Comparison of ENCODE assay signal across 7 cellular contexts in the genomic region with DNA sequence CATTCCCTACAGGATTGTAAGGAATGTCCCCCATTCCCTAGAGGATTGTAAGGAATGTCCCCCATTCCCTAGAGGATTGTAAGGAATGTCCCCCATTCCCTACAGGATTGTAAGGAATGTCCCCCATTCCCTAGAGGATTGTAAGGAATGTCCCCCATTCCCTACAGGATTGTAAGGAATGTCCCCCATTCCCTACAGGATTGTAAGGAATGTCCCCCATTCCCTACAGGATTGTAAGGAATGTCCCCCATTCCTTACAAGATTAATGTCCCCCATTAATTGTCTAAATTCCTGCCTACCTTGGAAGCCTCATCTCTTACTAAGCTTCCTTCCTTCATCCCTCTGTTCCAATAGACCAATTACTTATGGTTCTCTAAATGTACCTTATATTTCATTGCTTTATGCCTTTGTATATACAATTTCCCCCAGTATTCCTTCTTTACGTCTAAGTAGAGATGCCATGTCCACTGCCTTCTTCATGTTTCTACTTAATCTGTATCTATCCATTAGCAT. TPM values are rescaled to one million over a fixed set of nuclear protein-coding genes. Genes with fewer than 3 reads are reported as not detected.
DNase-seq lines count a peak whose midpoint lies in the region; FAIRE-seq and TF ChIP-seq lines count a peak whose summit lies in the region.
"Not testable (repeated sequence)": the region's sequence is repeated elsewhere in the genome, so short reads cannot be mapped to it uniquely, and the experiment has no call there.

No MANE protein-coding gene starts in this region.

- peak overlapping the region; percentile 91 for H3K27ac ChIP-seq in PC-9
- not testable (repeated sequence) for H3K27ac ChIP-seq in astrocyte (ENCODE audit: low read depth, low read length)
- peak overlapping the region; percentile 70 for H3K27ac ChIP-seq in left ventricle myocardium inferior (replicated peaks)
- H3K27ac ChIP-seq in sigmoid colon: peak overlapping the region; percentile 58 to 81 (median 74)

- H3F3A ChIP-seq in PC-9 (ENCODE audit: insufficient read depth, low read depth): peaks cover 29% of the 10 kb centered on the region

- not testable (repeated sequence) for TF ChIP-seq EP300 in sigmoid colon (IDR thresholded peaks at IDR 0.05)

- H3K9ac ChIP-seq in astrocyte (ENCODE audit: low read length): not testable (repeated sequence)

- 0 out of 2 replicates have a peak, but pooled peaks cover 10% of the 10 kb centered on the region for H3K79me2 ChIP-seq in PC-9 (ENCODE audit: low read depth)
- not testable (repeated sequence) for H3K79me2 ChIP-seq in astrocyte (ENCODE audit: insufficient read depth, low read length)

- H3K4me3 Mint-ChIP-seq in Calu3 (ENCODE audit: low read depth, unreplicated experiment); HFFc6; nephron: not testable (repeated sequence)
- H3K4me3 Mint-ChIP-seq in astrocyte (ENCODE audit: unreplicated experiment): peak overlapping the region; percentile 13

- POLR2A ChIA-PET in PC-9 (lab: Charles Lee; ENCODE audit: unreplicated experiment): interaction anchor here (0.7 kb wide), 1 partner anchor 32 kb away, joined by 7 read pairs; no protein-coding TSS in a partner anchor

- not testable (repeated sequence) for H3K27me3 ChIP-seq in PC-9 (ENCODE audit: insufficient read depth, low read depth); astrocyte (ENCODE audit: insufficient read depth, low read length); left ventricle myocardium inferior (ENCODE audit: low read depth); sigmoid colon

- not testable (repeated sequence) for H3K4me3 ChIP-seq in PC-9; astrocyte (ENCODE audit: insufficient read depth, low read depth, low read length); left ventricle myocardium inferior; sigmoid colon

- not testable (repeated sequence) for H3K27me3 Mint-ChIP-seq in Calu3 (ENCODE audit: unreplicated experiment); HFFc6 (ENCODE audit: insufficient read depth); astrocyte (ENCODE audit: low read depth, unreplicated experiment); nephron (ENCODE audit: low read depth)

- WGBS in sigmoid colon, 2 donors: 92 to 97% methylated on average over 1 of the region's 1 CpG

- not testable (repeated sequence) for H3K4me2 ChIP-seq in PC-9
- peak overlapping the region; percentile 12 for H3K4me2 ChIP-seq in astrocyte (ENCODE audit: low read length)

- TF ChIP-seq POLR2A in sigmoid colon (IDR thresholded peaks at IDR 0.05): not testable (repeated sequence)

- not testable (repeated sequence) for H3K9me3 Mint-ChIP-seq in Calu3 (ENCODE audit: low read depth, unreplicated experiment); HFFc6; astrocyte (ENCODE audit: unreplicated experiment); nephron

- peaks cover 45% of the 10 kb centered on the region for H3K4me1 ChIP-seq in PC-9 (replicated peaks; ENCODE audit: insufficient read depth)
- peaks cover 40% of the 10 kb centered on the region for H3K4me1 ChIP-seq in astrocyte (ENCODE audit: insufficient read depth, low read length)
- H3K4me1 ChIP-seq in left ventricle myocardium inferior: peaks cover 29% of the 10 kb centered on the region
- peaks cover 0 to 37% (median 32%) of the 10 kb centered on the region in 4 donors for H3K4me1 ChIP-seq in sigmoid colon

- H3K36me3 Mint-ChIP-seq in Calu3 (ENCODE audit: insufficient read depth, unreplicated experiment): not testable (repeated sequence)
- H3K36me3 Mint-ChIP-seq in HFFc6 (ENCODE audit: low read depth) (peaks cover 35% of the 10 kb centered on the region), astrocyte (ENCODE audit: low read depth, unreplicated experiment) (peaks cover 14% of the 10 kb centered on the region), nephron (ENCODE audit: low read depth) (peaks cover 26% of the 10 kb centered on the region)

- not testable (repeated sequence) for BruUV-seq in Calu3 (replicated peaks; lab: Mats Ljungman, UMichigan); PC-9 (replicated peaks; lab: Mats Ljungman, UMichigan)

- FAIRE-seq in astrocyte (lab: Jason Lieb, UNC): not testable (repeated sequence)

- CTCF ChIA-PET in Calu3 (lab: Charles Lee) (interaction anchor here (0.8 kb wide), 1 partner anchor 372 kb away, joined by 3 read pairs; no protein-coding TSS in a partner anchor), PC-9 (lab: Charles Lee) (interaction anchor here (0.6 kb wide), 1 partner anchor 10 kb away, joined by 3 read pairs; no protein-coding TSS in a partner anchor)

- not testable (repeated sequence) for TF ChIP-seq CTCF in Calu3 (IDR thresholded peaks at IDR 0.05; ENCODE audit: unreplicated experiment); HFFc6 (IDR thresholded peaks at IDR 0.05); PC-9 (conservative IDR thresholded peaks at IDR 0.05); astrocyte (IDR thresholded peaks at IDR 0.05; ENCODE audit: insufficient read depth, low read depth, low read length); left ventricle myocardium inferior (IDR thresholded peaks at IDR 0.05; ENCODE audit: borderline replicate concordance); nephron (IDR thresholded peaks at IDR 0.05; ENCODE audit: unreplicated experiment in 3 of 3); sigmoid colon (IDR thresholded peaks at IDR 0.05)

- intact Hi-C loops in Calu3 (cut with micrococcal nuclease; ENCODE audit: unreplicated experiment) (loop anchor here (2.0 to 5.0 kb wide), 2 partner anchors 31 to 73 kb away; a partner anchor contains a TSS), sigmoid colon (cut with DNase I) (loop anchor here (2.0 kb wide), 1 partner anchor 31 kb away; a partner anchor contains a TSS)
- intact Hi-C loops in PC-9 (cut with micrococcal nuclease; ENCODE audit: unreplicated experiment); left ventricle myocardium inferior (cut with micrococcal nuclease): not testable (repeated sequence)

- peaks cover 17% of the 10 kb centered on the region for H3K36me3 ChIP-seq in PC-9 (ENCODE audit: low read depth)
- not testable (repeated sequence) for H3K36me3 ChIP-seq in astrocyte (ENCODE audit: insufficient read depth, low read length)
- peaks cover 20% of the 10 kb centered on the region for H3K36me3 ChIP-seq in left ventricle myocardium inferior
- peaks cover 0 to 12% (median 0%) of the 10 kb centered on the region in 4 donors for H3K36me3 ChIP-seq in sigmoid colon

- peak overlapping the region; percentile 28 for H3K27ac Mint-ChIP-seq in Calu3 (ENCODE audit: unreplicated experiment)
- peak overlapping the region; percentile 86; the same call in 1 of the 2 replicates for H3K27ac Mint-ChIP-seq in HFFc6
- H3K27ac Mint-ChIP-seq in astrocyte (ENCODE audit: unreplicated experiment): peak overlapping the region; percentile 98
- H3K27ac Mint-ChIP-seq in nephron: peak overlapping the region in 2 of 3 experiments; percentile 37 to 53

- not testable (repeated sequence) for H2AFZ ChIP-seq in PC-9; astrocyte (ENCODE audit: low read depth, low read length)

- H3K9me3 ChIP-seq in PC-9 (ENCODE audit: insufficient read depth, low read depth); astrocyte (ENCODE audit: insufficient read depth, low read depth, low read length); left ventricle myocardium inferior (replicated peaks); sigmoid colon: not testable (repeated sequence)

- H4K20me1 ChIP-seq in PC-9 (ENCODE audit: insufficient read depth); astrocyte (ENCODE audit: insufficient read depth, low read length): not testable (repeated sequence)

- H3K4me1 Mint-ChIP-seq in Calu3 (ENCODE audit: low read depth, unreplicated experiment) (peaks cover 45% of the 10 kb centered on the region), HFFc6 (ENCODE audit: low read depth) (peaks cover 75% of the 10 kb centered on the region), astrocyte (ENCODE audit: low read depth, unreplicated experiment) (peaks cover 54% of the 10 kb centered on the region), nephron (peaks cover 39% of the 10 kb centered on the region)

- H3K9me2 ChIP-seq in PC-9 (ENCODE audit: insufficient read depth): not testable (repeated sequence)

- not testable (repeated sequence) for DNase-seq in Calu3; HFFc6; PC-9; astrocyte (ENCODE audit: low read depth); left ventricle myocardium inferior; sigmoid colon

RNA-seq across cellular contexts. Expression of a gene that starts 30.8 kb away (rescaled TPM):
- total RNA-seq in Calu3 (2022): 22.2 and 26.9 TPM in 2 replicates
- 10 to 100 TPM; 14.6 to 23.0 (median 17.2) TPM for total RNA-seq in HFFc6 (2021; fragmentation: NEBNext Ultra II Directional; extraction: Animal tissue kit (Norgen Biotek cat#: 25700))
- total RNA-seq in PC-9 (2021): 47.6 and 50.0 TPM in 2 replicates
- 45.4 and 53.7 TPM in 2 replicates for total RNA-seq in astrocyte
- 13.8 TPM for total RNA-seq in left ventricle myocardium inferior
- 10 to 100 TPM; 12.1 to 29.1 (median 19.7) TPM for total RNA-seq in sigmoid colon
- 10 to 100 TPM in 1 of 3 donors, 1 to 10 TPM in 2; 6.9 to 17.2 (median 7.2) TPM for polyA plus RNA-seq in sigmoid colon

RNA-seq across cellular contexts. Expression of a gene that starts 31.1 kb away (rescaled TPM):
- total RNA-seq in Calu3 (2022) (48.0 and 55.0 TPM in 2 replicates), PC-9 (2021) (81.0 and 86.8 TPM in 2 replicates), astrocyte (376 and 401 TPM in 2 replicates), left ventricle myocardium inferior (29.7 TPM), sigmoid colon (10 to 100 TPM; 17.7 to 21.9 (median 19.5) TPM)
- 100 to 1,000 TPM in 1 of 6 experiments, 10 to 100 TPM in 5; 49.5 to 107 (median 56.9) TPM for total RNA-seq in HFFc6 (2021; fragmentation: NEBNext Ultra II Directional; extraction: Animal tissue kit (Norgen Biotek cat#: 25700))
- 10 to 100 TPM; 10.8 to 22.7 (median 18.7) TPM for polyA plus RNA-seq in sigmoid colon

Comparison
In these comparisons a context has a peak if more than half of its experiments do, and no peak if none do; other contexts are left out.
1. H3K27ac Mint-ChIP-seq: peak in every context shown above with its lines; median percentile 98 in astrocyte; 86 in HFFc6; 45 in nephron; 28 in Calu3.